1 cellular context compared by ENCODE assay signal in the genomic region with DNA sequence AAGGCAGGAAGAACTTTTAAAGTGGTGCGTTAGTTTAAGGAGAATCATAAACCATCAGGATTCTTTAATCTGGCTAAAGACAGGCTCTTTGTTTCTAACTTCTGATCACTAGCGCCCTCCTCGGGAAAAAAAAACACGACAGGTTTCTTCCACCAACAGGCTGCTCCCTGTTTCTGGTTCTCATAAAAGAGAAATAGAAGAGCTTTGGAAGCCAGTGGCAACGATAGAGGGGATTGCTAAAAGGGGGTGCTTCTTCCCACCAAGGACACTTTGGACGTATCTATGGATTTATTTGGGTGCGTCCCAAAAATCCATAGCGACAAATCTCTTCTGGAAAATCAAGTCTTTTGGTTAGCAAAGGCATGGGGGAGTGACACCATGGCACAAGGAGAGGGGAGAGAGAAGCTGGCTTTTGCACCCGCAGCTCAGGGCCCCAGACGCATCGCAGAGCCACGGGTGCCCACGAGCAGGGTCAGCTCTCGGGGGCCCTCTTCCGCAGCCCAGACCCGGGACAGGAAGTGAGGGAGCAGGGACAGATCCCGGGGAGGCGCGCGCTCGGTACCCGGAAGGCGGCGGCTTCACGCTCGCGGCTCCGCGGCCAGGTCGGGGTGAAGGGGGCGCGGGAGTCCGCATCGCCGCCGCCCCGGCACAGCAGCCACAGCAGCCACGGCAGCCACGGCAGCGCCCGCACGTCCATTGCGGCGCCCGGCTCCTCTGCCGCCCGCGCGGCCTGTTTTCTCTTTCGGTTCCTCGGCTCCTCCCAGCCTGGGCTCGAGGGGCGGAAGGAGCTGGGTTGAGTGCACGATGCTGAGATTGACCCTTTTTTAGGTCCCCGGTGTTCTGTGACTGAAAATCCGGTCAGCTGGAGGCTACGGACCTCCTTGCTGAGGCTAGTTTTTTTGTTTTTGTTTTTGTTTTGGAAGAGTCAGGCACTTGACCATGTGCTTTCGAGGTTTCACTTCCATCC.
TF ChIP-seq lines count a peak whose summit lies in the region.

A gene with protein sequence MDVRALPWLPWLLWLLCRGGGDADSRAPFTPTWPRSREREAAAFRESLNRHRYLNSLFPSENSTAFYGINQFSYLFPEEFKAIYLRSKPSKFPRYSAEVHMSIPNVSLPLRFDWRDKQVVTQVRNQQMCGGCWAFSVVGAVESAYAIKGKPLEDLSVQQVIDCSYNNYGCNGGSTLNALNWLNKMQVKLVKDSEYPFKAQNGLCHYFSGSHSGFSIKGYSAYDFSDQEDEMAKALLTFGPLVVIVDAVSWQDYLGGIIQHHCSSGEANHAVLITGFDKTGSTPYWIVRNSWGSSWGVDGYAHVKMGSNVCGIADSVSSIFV (minus strand): TSS at position 716 of the 967 bp plus-strand sequence. CDS start 19 bp downstream, at position 697.

TF ChIP-seq in HepG2, 621 proteins besides CTCF, POLR2A, EP300 and RAD21 (continued from another document and continues in another):
- TF ChIP-seq, protein P1, sequence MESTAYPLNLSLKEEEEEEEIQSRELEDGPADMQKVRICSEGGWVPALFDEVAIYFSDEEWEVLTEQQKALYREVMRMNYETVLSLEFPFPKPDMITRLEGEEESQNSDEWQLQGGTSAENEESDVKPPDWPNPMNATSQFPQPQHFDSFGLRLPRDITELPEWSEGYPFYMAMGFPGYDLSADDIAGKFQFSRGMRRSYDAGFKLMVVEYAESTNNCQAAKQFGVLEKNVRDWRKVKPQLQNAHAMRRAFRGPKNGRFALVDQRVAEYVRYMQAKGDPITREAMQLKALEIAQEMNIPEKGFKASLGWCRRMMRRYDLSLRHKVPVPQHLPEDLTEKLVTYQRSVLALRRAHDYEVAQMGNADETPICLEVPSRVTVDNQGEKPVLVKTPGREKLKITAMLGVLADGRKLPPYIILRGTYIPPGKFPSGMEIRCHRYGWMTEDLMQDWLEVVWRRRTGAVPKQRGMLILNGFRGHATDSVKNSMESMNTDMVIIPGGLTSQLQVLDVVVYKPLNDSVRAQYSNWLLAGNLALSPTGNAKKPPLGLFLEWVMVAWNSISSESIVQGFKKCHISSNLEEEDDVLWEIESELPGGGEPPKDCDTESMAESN (CRISPR knock-in tag; conservative IDR thresholded peaks at IDR 0.05) = peak; percentile 69
- TF ChIP-seq ZNF644 (CRISPR knock-in tag; IDR thresholded peaks at IDR 0.05; ENCODE audit: low read depth) (no peak), KMT2B (CRISPR knock-in tag; IDR thresholded peaks at IDR 0.05) (peak; percentile 45; the same call in 1 of the 2 replicates), ZNF83 (CRISPR knock-in tag; IDR thresholded peaks at IDR 0.05; ENCODE audit: borderline replicate concordance) (no peak), SYNCRIP (IDR thresholded peaks at IDR 0.05; ENCODE audit: insufficient read depth, low read depth, low read length) (no peak), PRPF4 (IDR thresholded peaks at IDR 0.05; ENCODE audit: low read depth, low read length, poor library complexity, severe bottlenecking) (no peak), KLF9 (CRISPR knock-in tag; IDR thresholded peaks at IDR 0.05; ENCODE audit: low read depth) (no peak), HDAC6 (IDR thresholded peaks at IDR 0.05; ENCODE audit: low read depth, low read length) (no peak), MBNL3 (CRISPR knock-in tag; conservative IDR thresholded peaks at IDR 0.05) (no peak), FIP1L1 (IDR thresholded peaks at IDR 0.05; ENCODE audit: borderline replicate concordance, insufficient read depth, low read depth, low read length) (no peak), CREB1 (IDR thresholded peaks at IDR 0.05) (no peak), CREB1 (CRISPR knock-in tag; IDR thresholded peaks at IDR 0.05) (no peak), ZNF326 (CRISPR knock-in tag; IDR thresholded peaks at IDR 0.05; ENCODE audit: borderline replicate concordance) (no peak), LCORL (IDR thresholded peaks at IDR 0.05) (no peak), LCORL (CRISPR knock-in tag; IDR thresholded peaks at IDR 0.05) (no peak), ZNF839 (CRISPR knock-in tag; IDR thresholded peaks at IDR 0.05; ENCODE audit: borderline replicate concordance) (no peak), SP140L (CRISPR knock-in tag; IDR thresholded peaks at IDR 0.05; ENCODE audit: borderline replicate concordance) (no peak), MIXL1 (CRISPR knock-in tag; IDR thresholded peaks at IDR 0.05) (no peak), CHD2 (IDR thresholded peaks at IDR 0.05; ENCODE audit: low read depth, low read length) (no peak), ZNF749 (CRISPR knock-in tag; IDR thresholded peaks at IDR 0.05; ENCODE audit: borderline replicate concordance) (peak; percentile 51; the same call in 1 of the 2 replicates), ZNF138 (CRISPR knock-in tag; IDR thresholded peaks at IDR 0.05; ENCODE audit: low read depth) (no peak), ZBTB21 (CRISPR knock-in tag; IDR thresholded peaks at IDR 0.05) (no peak), ZNF350 (CRISPR knock-in tag; IDR thresholded peaks at IDR 0.05; ENCODE audit: borderline replicate concordance, low read depth) (peak; percentile 8; the same call in 1 of the 2 replicates), FOXA3 (CRISPR knock-in tag; IDR thresholded peaks at IDR 0.05) (no peak), RBM22 (optimal IDR thresholded peaks at IDR 0.05; ENCODE audit: low read length) (no peak), AKAP8 (CRISPR knock-in tag; IDR thresholded peaks at IDR 0.05) (no peak)
- TF ChIP-seq, protein P2, sequence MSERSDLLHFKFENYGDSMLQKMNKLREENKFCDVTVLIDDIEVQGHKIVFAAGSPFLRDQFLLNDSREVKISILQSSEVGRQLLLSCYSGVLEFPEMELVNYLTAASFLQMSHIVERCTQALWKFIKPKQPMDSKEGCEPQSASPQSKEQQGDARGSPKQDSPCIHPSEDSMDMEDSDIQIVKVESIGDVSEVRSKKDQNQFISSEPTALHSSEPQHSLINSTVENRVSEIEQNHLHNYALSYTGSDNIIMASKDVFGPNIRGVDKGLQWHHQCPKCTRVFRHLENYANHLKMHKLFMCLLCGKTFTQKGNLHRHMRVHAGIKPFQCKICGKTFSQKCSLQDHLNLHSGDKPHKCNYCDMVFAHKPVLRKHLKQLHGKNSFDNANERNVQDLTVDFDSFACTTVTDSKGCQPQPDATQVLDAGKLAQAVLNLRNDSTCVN (CRISPR knock-in tag; IDR thresholded peaks at IDR 0.05; ENCODE audit: borderline replicate concordance) = no peak
- TF ChIP-seq, protein P3, sequence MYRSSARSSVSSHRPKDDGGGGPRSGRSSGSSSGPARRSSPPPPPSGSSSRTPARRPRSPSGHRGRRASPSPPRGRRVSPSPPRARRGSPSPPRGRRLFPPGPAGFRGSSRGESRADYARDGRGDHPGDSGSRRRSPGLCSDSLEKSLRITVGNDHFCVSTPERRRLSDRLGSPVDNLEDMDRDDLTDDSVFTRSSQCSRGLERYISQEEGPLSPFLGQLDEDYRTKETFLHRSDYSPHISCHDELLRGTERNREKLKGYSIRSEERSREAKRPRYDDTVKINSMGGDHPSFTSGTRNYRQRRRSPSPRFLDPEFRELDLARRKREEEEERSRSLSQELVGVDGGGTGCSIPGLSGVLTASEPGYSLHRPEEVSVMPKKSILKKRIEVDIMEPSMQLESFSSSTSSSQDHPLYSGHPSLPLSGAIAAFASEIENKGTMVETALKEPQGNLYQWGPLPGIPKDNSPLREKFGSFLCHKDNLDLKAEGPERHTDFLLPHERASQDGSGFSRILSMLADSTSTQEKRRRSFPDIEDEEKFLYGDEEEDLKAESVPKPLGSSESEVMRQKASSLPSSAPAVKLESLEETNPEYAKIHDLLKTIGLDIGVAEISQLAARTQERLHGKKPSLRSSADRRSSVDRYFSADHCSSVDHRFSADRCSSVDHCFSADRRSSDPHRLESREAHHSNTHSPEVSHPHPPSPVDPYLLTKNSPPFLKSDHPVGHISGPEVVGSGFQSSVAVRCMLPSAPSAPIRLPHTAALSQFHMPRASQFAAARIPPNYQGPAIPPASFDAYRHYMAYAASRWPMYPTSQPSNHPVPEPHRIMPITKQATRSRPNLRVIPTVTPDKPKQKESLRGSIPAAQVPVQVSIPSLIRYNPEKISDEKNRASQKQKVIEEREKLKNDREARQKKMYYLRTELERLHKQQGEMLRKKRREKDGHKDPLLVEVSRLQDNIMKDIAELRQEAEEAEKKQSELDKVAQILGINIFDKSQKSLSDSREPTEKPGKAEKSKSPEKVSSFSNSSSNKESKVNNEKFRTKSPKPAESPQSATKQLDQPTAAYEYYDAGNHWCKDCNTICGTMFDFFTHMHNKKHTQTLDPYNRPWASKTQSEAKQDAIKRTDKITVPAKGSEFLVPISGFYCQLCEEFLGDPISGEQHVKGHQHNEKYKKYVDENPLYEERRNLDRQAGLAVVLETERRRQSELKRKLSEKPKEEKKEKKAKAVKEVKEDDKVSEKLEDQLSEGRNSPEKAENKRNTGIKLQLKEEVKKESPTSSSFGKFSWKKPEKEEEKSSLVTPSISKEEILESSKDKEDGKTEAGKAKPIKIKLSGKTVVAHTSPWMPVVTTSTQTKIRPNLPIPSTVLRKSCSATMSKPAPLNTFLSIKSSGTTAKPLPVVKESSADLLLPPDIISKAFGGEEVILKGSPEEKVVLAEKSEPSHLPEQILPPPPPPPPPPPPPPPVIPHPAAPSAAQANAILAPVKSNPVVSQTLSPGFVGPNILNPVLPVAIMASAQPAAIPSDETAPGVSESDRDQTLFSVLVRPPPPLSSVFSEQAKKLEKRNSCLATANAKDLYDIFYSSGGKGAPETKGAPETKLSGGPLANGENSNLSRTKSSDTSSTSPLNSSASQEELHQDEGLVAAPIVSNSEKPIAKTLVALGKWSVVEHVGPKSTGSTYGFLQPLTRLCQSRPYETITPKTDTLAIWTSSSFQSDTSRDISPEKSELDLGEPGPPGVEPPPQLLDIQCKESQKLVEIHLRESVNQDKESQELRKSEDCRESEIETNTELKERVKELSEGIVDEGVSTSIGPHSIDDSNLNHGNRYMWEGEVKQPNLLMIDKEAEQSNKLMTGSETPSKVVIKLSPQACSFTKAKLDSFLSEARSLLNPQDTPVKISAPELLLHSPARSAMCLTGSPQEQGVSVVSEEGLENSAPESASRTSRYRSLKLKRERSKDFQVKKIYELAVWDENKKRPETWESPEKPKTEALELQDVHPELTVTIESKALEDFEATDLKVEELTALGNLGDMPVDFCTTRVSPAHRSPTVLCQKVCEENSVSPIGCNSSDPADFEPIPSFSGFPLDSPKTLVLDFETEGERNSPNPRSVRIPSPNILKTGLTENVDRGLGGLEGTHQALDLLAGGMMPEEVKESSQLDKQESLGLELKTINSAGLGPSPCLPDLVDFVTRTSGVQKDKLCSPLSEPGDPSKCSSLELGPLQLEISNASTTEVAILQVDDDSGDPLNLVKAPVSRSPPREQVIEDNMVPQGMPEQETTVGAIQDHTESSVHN (CRISPR knock-in tag; IDR thresholded peaks at IDR 0.05) = no peak
- TF ChIP-seq, protein P4, sequence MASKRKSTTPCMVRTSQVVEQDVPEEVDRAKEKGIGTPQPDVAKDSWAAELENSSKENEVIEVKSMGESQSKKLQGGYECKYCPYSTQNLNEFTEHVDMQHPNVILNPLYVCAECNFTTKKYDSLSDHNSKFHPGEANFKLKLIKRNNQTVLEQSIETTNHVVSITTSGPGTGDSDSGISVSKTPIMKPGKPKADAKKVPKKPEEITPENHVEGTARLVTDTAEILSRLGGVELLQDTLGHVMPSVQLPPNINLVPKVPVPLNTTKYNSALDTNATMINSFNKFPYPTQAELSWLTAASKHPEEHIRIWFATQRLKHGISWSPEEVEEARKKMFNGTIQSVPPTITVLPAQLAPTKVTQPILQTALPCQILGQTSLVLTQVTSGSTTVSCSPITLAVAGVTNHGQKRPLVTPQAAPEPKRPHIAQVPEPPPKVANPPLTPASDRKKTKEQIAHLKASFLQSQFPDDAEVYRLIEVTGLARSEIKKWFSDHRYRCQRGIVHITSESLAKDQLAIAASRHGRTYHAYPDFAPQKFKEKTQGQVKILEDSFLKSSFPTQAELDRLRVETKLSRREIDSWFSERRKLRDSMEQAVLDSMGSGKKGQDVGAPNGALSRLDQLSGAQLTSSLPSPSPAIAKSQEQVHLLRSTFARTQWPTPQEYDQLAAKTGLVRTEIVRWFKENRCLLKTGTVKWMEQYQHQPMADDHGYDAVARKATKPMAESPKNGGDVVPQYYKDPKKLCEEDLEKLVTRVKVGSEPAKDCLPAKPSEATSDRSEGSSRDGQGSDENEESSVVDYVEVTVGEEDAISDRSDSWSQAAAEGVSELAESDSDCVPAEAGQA (IDR thresholded peaks at IDR 0.05; ENCODE audit: low read depth) = no peak
- TF ChIP-seq, protein P4 (CRISPR knock-in tag; IDR thresholded peaks at IDR 0.05; ENCODE audit: borderline replicate concordance) = no peak
- TF ChIP-seq, protein P5, sequence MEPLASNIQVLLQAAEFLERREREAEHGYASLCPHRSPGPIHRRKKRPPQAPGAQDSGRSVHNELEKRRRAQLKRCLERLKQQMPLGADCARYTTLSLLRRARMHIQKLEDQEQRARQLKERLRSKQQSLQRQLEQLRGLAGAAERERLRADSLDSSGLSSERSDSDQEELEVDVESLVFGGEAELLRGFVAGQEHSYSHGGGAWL (CRISPR knock-in tag; IDR thresholded peaks at IDR 0.05) = no peak
- TF ChIP-seq, protein P6, sequence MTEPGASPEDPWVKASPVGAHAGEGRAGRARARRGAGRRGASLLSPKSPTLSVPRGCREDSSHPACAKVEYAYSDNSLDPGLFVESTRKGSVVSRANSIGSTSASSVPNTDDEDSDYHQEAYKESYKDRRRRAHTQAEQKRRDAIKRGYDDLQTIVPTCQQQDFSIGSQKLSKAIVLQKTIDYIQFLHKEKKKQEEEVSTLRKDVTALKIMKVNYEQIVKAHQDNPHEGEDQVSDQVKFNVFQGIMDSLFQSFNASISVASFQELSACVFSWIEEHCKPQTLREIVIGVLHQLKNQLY (CRISPR knock-in tag; IDR thresholded peaks at IDR 0.05) = no peak
